Comparison of ENCODE assay signal across 1 cellular context in the genomic region with DNA sequence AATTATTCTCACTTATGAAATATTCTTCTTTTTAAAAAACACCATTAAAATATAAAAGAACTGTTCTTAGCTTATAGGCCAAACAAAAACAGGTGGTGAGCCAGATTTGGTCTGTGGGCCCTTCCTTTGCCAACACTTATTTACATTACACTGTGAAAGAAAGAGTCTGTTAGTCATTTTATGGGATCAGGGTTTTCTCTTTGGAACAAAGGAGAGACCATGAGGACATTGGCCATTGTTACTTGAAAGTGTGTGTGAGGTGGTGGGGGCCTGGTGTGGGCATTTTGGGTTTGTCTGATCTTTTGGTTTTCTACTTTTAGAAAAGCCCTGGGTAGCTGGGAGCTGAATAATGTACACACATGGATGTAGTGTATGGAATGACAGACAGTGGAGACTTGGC.
TF ChIP-seq lines count a peak whose summit lies in the region.

No MANE protein-coding gene starts in this region.

TF ChIP-seq in IMR-90, 13 proteins besides CTCF, POLR2A, EP300 and RAD21:
- no peak for TF ChIP-seq NFE2L2 (IDR thresholded peaks at IDR 0.05; ENCODE audit: low read depth, low read length)
- no peak for TF ChIP-seq FOS (IDR thresholded peaks at IDR 0.05; ENCODE audit: low read depth, low read length)
